Comparison of ENCODE assay signal across 1 cellular context in the genomic region with DNA sequence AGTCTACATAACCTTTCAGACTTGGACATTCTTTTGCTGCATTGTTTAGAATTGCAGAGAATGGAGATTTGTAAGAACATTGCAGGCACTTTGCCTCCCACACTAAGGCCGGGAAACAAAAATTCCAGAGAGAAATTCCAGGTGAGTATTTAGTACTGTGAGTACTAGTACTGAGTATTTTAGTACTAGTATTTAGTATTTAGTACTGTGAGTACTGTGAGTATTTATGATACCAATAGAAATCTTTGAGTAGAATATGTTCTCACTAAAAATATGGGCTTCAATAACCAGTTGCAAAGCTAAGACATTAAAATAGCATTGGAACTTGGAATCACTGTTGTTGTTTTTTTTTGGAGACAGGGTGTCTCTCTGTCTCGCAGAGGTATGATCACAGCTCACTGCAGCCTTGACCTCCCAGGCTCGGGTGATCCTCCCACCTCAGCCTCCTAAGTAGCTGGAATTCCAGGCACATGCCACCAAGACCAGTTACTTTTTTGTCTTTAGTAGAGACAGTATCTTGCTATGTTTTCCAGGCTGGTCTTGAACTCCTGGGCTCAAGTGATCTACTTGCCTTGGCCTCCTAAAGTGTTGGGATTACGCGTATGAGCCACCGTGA.
TF ChIP-seq lines count a peak whose summit lies in the region.

No MANE protein-coding gene starts in this region.

TF ChIP-seq in HepG2, 621 proteins besides CTCF, POLR2A, EP300 and RAD21 (continued from another document):
- TF ChIP-seq, protein P1, sequence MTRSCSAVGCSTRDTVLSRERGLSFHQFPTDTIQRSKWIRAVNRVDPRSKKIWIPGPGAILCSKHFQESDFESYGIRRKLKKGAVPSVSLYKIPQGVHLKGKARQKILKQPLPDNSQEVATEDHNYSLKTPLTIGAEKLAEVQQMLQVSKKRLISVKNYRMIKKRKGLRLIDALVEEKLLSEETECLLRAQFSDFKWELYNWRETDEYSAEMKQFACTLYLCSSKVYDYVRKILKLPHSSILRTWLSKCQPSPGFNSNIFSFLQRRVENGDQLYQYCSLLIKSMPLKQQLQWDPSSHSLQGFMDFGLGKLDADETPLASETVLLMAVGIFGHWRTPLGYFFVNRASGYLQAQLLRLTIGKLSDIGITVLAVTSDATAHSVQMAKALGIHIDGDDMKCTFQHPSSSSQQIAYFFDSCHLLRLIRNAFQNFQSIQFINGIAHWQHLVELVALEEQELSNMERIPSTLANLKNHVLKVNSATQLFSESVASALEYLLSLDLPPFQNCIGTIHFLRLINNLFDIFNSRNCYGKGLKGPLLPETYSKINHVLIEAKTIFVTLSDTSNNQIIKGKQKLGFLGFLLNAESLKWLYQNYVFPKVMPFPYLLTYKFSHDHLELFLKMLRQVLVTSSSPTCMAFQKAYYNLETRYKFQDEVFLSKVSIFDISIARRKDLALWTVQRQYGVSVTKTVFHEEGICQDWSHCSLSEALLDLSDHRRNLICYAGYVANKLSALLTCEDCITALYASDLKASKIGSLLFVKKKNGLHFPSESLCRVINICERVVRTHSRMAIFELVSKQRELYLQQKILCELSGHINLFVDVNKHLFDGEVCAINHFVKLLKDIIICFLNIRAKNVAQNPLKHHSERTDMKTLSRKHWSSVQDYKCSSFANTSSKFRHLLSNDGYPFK (CRISPR knock-in tag; IDR thresholded peaks at IDR 0.05; ENCODE audit: borderline replicate concordance), result no peak
- TF ChIP-seq ZNF598 (CRISPR knock-in tag; IDR thresholded peaks at IDR 0.05; ENCODE audit: borderline replicate concordance) (no peak), CC2D1A (CRISPR knock-in tag; IDR thresholded peaks at IDR 0.05) (no peak), ZNF720 (CRISPR knock-in tag; IDR thresholded peaks at IDR 0.05) (no peak), RCOR2 (CRISPR knock-in tag; IDR thresholded peaks at IDR 0.05) (0 out of 2 replicates have a peak, but pooled peaks have one; percentile 28), ZNF619 (CRISPR knock-in tag; IDR thresholded peaks at IDR 0.05) (no peak), ZNF841 (CRISPR knock-in tag; IDR thresholded peaks at IDR 0.05; ENCODE audit: borderline replicate concordance) (no peak)
- TF ChIP-seq, protein P2, sequence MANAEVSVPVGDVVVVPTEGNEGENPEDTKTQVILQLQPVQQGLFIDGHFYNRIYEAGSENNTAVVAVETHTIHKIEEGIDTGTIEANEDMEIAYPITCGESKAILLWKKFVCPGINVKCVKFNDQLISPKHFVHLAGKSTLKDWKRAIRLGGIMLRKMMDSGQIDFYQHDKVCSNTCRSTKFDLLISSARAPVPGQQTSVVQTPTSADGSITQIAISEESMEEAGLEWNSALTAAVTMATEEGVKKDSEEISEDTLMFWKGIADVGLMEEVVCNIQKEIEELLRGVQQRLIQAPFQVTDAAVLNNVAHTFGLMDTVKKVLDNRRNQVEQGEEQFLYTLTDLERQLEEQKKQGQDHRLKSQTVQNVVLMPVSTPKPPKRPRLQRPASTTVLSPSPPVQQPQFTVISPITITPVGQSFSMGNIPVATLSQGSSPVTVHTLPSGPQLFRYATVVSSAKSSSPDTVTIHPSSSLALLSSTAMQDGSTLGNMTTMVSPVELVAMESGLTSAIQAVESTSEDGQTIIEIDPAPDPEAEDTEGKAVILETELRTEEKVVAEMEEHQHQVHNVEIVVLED (CRISPR knock-in tag; IDR thresholded peaks at IDR 0.05; ENCODE audit: borderline replicate concordance), result no peak
